1 cellular context compared by ENCODE assay signal in the genomic region with DNA sequence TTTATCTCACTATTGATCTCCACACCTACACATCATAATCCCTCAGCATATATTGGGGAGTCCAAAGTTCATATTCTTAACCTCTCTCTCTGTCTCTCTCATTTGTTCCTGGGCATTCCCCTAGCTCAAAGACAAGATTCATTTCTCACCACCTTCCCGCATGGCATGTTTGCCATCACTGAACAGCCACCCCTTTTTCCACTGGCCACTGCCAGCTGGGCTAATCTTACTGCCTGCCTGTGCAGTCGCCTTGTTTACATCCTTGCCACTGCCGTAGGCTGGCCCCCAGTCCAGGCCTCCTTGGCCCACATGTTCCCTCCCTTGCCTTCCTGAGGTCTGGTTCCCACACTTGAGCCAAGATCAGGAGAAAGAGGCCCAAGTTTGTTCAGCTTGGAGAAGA.
TF ChIP-seq lines count a peak whose summit lies in the region.

No MANE protein-coding gene starts in this region.

TF ChIP-seq in HepG2, 621 proteins besides CTCF, POLR2A, EP300 and RAD21 (continued from another document):
- peak; percentile 32; the same call in 1 of the 2 replicates for TF ChIP-seq HNF4G (IDR thresholded peaks at IDR 0.05; ENCODE audit: borderline replicate concordance, low read depth, low read length)
- TF ChIP-seq HNF4G (CRISPR knock-in tag; IDR thresholded peaks at IDR 0.05; ENCODE audit: borderline replicate concordance, low read depth) = no peak
- peak; percentile 53 for TF ChIP-seq ARID5B (CRISPR knock-in tag; IDR thresholded peaks at IDR 0.05)
- TF ChIP-seq CEBPG (CRISPR knock-in tag; IDR thresholded peaks at IDR 0.05) = no peak
- TF ChIP-seq FOXA1 (IDR thresholded peaks at IDR 0.05) = no peak
- TF ChIP-seq FOXA1 (CRISPR knock-in tag; IDR thresholded peaks at IDR 0.05) = peak; percentile 68
- TF ChIP-seq GATAD2A (CRISPR knock-in tag; IDR thresholded peaks at IDR 0.05) = peak; percentile 59
